ENCODE assay signal across 9 cellular contexts in genomic region chr10:11822809-11823121, GRCh38. TPM values are rescaled to one million over a fixed set of nuclear protein-coding genes. Genes with fewer than 3 reads are reported as not detected.
A peak's percentile ranks its signal among the peaks of the same experiment; 100 is the strongest.
DNase-seq lines count a peak whose midpoint lies in the region; ATAC-seq and TF ChIP-seq lines count a peak whose summit lies in the region.
"Had no signal": no experiment of that assay in that cellular context is flagged by ENCODE, and none has a peak within 500 bp of the region (broad histone marks: within the 10 kb centered on the region; RNA-seq: fewer than 3 reads in every experiment).

No MANE protein-coding gene starts in this region.

- H3K4me2 ChIP-seq in H9 (ENCODE audit: insufficient read depth, insufficient read length, low read length), result peak overlapping the region; percentile 13

- H3K4me3 ChIP-seq in iPS-18c (ENCODE audit: insufficient read depth, low read depth, low read length), result peak overlapping the region; percentile 76
- H3K4me3 ChIP-seq in spleen, result peak overlapping the region; percentile 59 to 81 (median 69)

- no peak overlapping the region for H3K9ac ChIP-seq in H9 (ENCODE audit: extremely low read depth, insufficient read length, low read length)

- DNase-seq in H9 (no peak), spleen (no peak), nucleus accumbens (lab: John Stamatoyannopoulos, UW) (no peak)
- no peak for DNase-seq in activated naive CD8-positive, alpha-beta T cell treated with anti-CD3 and anti-CD28 coated beads, Interleukin-2, amount 10 ng/mL, durations not matched to agents 7 days and 5 days
- no peak for DNase-seq in activated naive CD4-positive, alpha-beta T cell (lab: John Stamatoyannopoulos, UW)
- no peak for DNase-seq in activated CD4-positive, alpha-beta memory T cell treated with anti-CD3 and anti-CD28 coated beads for 36 hours

- H4K5ac ChIP-seq in H9 (ENCODE audit: insufficient read length, low read depth, low read length), result no peak overlapping the region

- no peak overlapping the region for H2BK12ac ChIP-seq in H9 (ENCODE audit: insufficient read length, low read depth, low read length)

- H3K27me3 ChIP-seq in H9 (ENCODE audit: insufficient read depth, low read length) (no peaks in the 10 kb centered on the region; the same call in 1 of the 2 replicates), spleen (replicated peaks in 1 of 7) (peaks cover 0 to 36% (median 12%) of the 10 kb centered on the region in 7 donors)

- no peak overlapping the region for H2BK20ac ChIP-seq in H9 (ENCODE audit: low read depth, low read length, poor library complexity, severe bottlenecking)

- TF ChIP-seq POLR2A in spleen (IDR thresholded peaks at IDR 0.05), result no peak

- H3K9me3 ChIP-seq in H9 (ENCODE audit: control insufficient read depth, low read depth, low read length), result no peaks in the 10 kb centered on the region
- no peaks in the 10 kb centered on the region for H3K9me3 ChIP-seq in iPS-18c (ENCODE audit: control insufficient read depth, insufficient read depth, low read length)
- H3K9me3 ChIP-seq in spleen, result no peaks in the 10 kb centered on the region

- no peak overlapping the region for H2AK5ac ChIP-seq in H9 (ENCODE audit: insufficient read length, low read length)

- H3K4me1 ChIP-seq in H9 (ENCODE audit: insufficient read depth, low read length) (no peaks in the 10 kb centered on the region), spleen (peaks cover 0 to 54% (median 26%) of the 10 kb centered on the region in 6 donors)

- H3K36me3 Mint-ChIP-seq in H9 (ENCODE audit: insufficient read depth in 1 of 3, low read depth in 3 of 3), result no peaks in the 10 kb centered on the region
- no peaks in the 10 kb centered on the region for H3K36me3 Mint-ChIP-seq in activated naive CD8-positive, alpha-beta T cell treated with anti-CD3 and anti-CD28 coated beads, Interleukin-2, amount 10 ng/mL, durations not matched to agents 7 days and 5 days
- no peaks in the 10 kb centered on the region for H3K36me3 Mint-ChIP-seq in activated CD4-positive, alpha-beta memory T cell treated with anti-CD3 and anti-CD28 coated beads for 36 hours

- peaks cover 21% of the 10 kb centered on the region for H3K27me3 Mint-ChIP-seq in H9 (ENCODE audit: low read depth)
- peaks cover 61% of the 10 kb centered on the region for H3K27me3 Mint-ChIP-seq in activated naive CD8-positive, alpha-beta T cell treated with anti-CD3 and anti-CD28 coated beads, Interleukin-2, amount 10 ng/mL, durations not matched to agents 7 days and 5 days
- peaks cover 41% of the 10 kb centered on the region for H3K27me3 Mint-ChIP-seq in activated CD4-positive, alpha-beta memory T cell treated with anti-CD3 and anti-CD28 coated beads for 36 hours

- H3K79me2 ChIP-seq in H9 (ENCODE audit: insufficient read depth, low read length), result no peaks in the 10 kb centered on the region

- CTCF ChIA-PET in activated CD4-positive, alpha-beta memory T cell treated with anti-CD3 and anti-CD28 coated beads for 36 hours (lab: Charles Lee), result interaction anchor here (1.6 kb wide), 1 partner anchor 14 kb away, joined by 3 read pairs; no protein-coding TSS in a partner anchor

- H3K14ac ChIP-seq in H9 (ENCODE audit: insufficient read depth, low read length), result no peak overlapping the region

- peaks cover 13% of the 10 kb centered on the region in 2 experiments for H3K4me1 Mint-ChIP-seq in H9
- H3K4me1 Mint-ChIP-seq in activated naive CD8-positive, alpha-beta T cell treated with anti-CD3 and anti-CD28 coated beads, Interleukin-2, amount 10 ng/mL, durations not matched to agents 7 days and 5 days, result peaks cover 9% of the 10 kb centered on the region
- peaks cover 8% of the 10 kb centered on the region for H3K4me1 Mint-ChIP-seq in activated CD4-positive, alpha-beta memory T cell treated with anti-CD3 and anti-CD28 coated beads for 36 hours (ENCODE audit: low read depth)

- no peak overlapping the region for H2BK15ac ChIP-seq in H9 (ENCODE audit: low read depth, low read length)

- ATAC-seq in activated naive CD8-positive, alpha-beta T cell treated with anti-CD3 and anti-CD28 coated beads, Interleukin-2, amount 10 ng/mL, durations not matched to agents 7 days and 5 days (ENCODE audit: low read depth), result no peak
- ATAC-seq in HG02571 (IDR thresholded peaks at IDR 0.05; ENCODE audit: unreplicated experiment), result no peak

- no peak overlapping the region for H3K23ac ChIP-seq in H9 (ENCODE audit: insufficient read length, low read depth, low read length)

- H2BK120ac ChIP-seq in H9 (ENCODE audit: low read depth, low read length, poor library complexity, severe bottlenecking), result no peak overlapping the region

- POLR2A ChIA-PET in activated naive CD8-positive, alpha-beta T cell treated with anti-CD3 and anti-CD28 coated beads, Interleukin-2, amount 10 ng/mL, durations not matched to agents 7 days and 5 days (lab: Charles Lee), result no interaction called here
- POLR2A ChIA-PET in activated CD4-positive, alpha-beta memory T cell treated with anti-CD3 and anti-CD28 coated beads for 36 hours (lab: Charles Lee), result no interaction called here

- H3K4ac ChIP-seq in H9 (ENCODE audit: low read depth, low read length), result no peak overlapping the region

- H4K20me1 ChIP-seq in H9 (ENCODE audit: control insufficient read depth, insufficient read depth, insufficient read length), result no peaks in the 10 kb centered on the region

- no peak overlapping the region for H2AFZ ChIP-seq in H9 (ENCODE audit: low read length)

- H3K27ac ChIP-seq in H9 (ENCODE audit: insufficient read length, low read depth, low read length) (no peak overlapping the region), spleen (peak overlapping the region; percentile 60 to 89 (median 82))

- no peaks in the 10 kb centered on the region for H3K79me1 ChIP-seq in H9 (ENCODE audit: insufficient read depth, low read depth, low read length, poor library complexity, severe bottlenecking)

- no peak overlapping the region for H3K18ac ChIP-seq in H9 (ENCODE audit: insufficient read length, low read depth, low read length)

- no peak overlapping the region for H4K91ac ChIP-seq in H9 (ENCODE audit: insufficient read length, low read depth, low read length)

- no peaks in the 10 kb centered on the region for H3K36me3 ChIP-seq in spleen

- no peak overlapping the region for H2BK5ac ChIP-seq in H9 (ENCODE audit: insufficient read length, low read length)

- no peaks in the 10 kb centered on the region for H3K23me2 ChIP-seq in H9 (ENCODE audit: insufficient read length, low read depth, low read length, poor library complexity, severe bottlenecking)

- H4K8ac ChIP-seq in H9 (replicated peaks; ENCODE audit: insufficient read length, low read depth, low read length), result no peak overlapping the region

- H3K27ac Mint-ChIP-seq in H9, result no peak overlapping the region
- no peak overlapping the region for H3K27ac Mint-ChIP-seq in activated naive CD8-positive, alpha-beta T cell treated with anti-CD3 and anti-CD28 coated beads, Interleukin-2, amount 10 ng/mL, durations not matched to agents 7 days and 5 days
- no peak overlapping the region for H3K27ac Mint-ChIP-seq in activated CD4-positive, alpha-beta memory T cell treated with anti-CD3 and anti-CD28 coated beads for 36 hours
- H3K27ac Mint-ChIP-seq: activated CD4-positive, alpha-beta T cell treated with anti-CD3 and anti-CD28 coated beads, Interleukin-2, amount 10 ng/mL, durations not matched to agents 24 days and 14 days had no signal

- peak overlapping the region; percentile 71 to 75 for H3K4me3 Mint-ChIP-seq in H9
- H3K4me3 Mint-ChIP-seq in activated naive CD8-positive, alpha-beta T cell treated with anti-CD3 and anti-CD28 coated beads, Interleukin-2, amount 10 ng/mL, durations not matched to agents 7 days and 5 days, result peak overlapping the region; percentile 56
- no peak overlapping the region for H3K4me3 Mint-ChIP-seq in activated CD4-positive, alpha-beta memory T cell treated with anti-CD3 and anti-CD28 coated beads for 36 hours

- no peak overlapping the region for H3T11ph ChIP-seq in H9 (ENCODE audit: low read length)

- intact Hi-C loops in spleen (cut with DNase I; ENCODE audit: low total_unique reads), result no loop called here
- intact Hi-C loops in activated CD4-positive, alpha-beta memory T cell treated with anti-CD3 and anti-CD28 coated beads for 36 hours (cut with micrococcal nuclease), result no loop called here

- no peaks in the 10 kb centered on the region for H3K9me3 Mint-ChIP-seq in H9
- H3K9me3 Mint-ChIP-seq in activated naive CD8-positive, alpha-beta T cell treated with anti-CD3 and anti-CD28 coated beads, Interleukin-2, amount 10 ng/mL, durations not matched to agents 7 days and 5 days, result no peaks in the 10 kb centered on the region
- no peaks in the 10 kb centered on the region for H3K9me3 Mint-ChIP-seq in activated CD4-positive, alpha-beta memory T cell treated with anti-CD3 and anti-CD28 coated beads for 36 hours
- H3K9me3 Mint-ChIP-seq: activated CD4-positive, alpha-beta T cell treated with anti-CD3 and anti-CD28 coated beads, Interleukin-2, amount 10 ng/mL, durations not matched to agents 24 days and 14 days had no signal

- WGBS in H9 (ENCODE audit: extremely low coverage, insufficient read length, low lambda C conversion rate), result no CpG with 5 or more reads among the region's 8 CpGs
- 56 to 72% (median 59%) methylated on average over 7 to 8 of the region's 8 CpGs for WGBS in spleen, 5 donors

- TF ChIP-seq CTCF in H9 (conservative IDR thresholded peaks at IDR 0.05), result no peak
- no peak for TF ChIP-seq CTCF in spleen (IDR thresholded peaks at IDR 0.05 in 8 of 11, conservative IDR thresholded peaks at IDR 0.05 in 3 of 11)

- H3K56ac ChIP-seq in H9 (ENCODE audit: insufficient read length, low read depth, low read length), result no peak overlapping the region

RNA-seq across cellular contexts. Expression of gene PROSER2, which starts 0.4 kb away (rescaled TPM):
- total RNA-seq in H9 (2021) (10.6 and 13.7 TPM in 2 replicates), spleen (10 to 100 TPM in 4 of 7 donors, 1 to 10 TPM in 3; 5.2 to 15.4 (median 10.8) TPM)
- 1 to 10 TPM; 1.0 to 1.2 TPM for total RNA-seq in activated naive CD8-positive, alpha-beta T cell treated with anti-CD3 and anti-CD28 coated beads, Interleukin-2, amount 10 ng/mL, durations not matched to agents 7 days and 5 days
- polyA plus RNA-seq in spleen, result 1 to 10 TPM; 1.6 to 3.5 (median 1.6) TPM
- total RNA-seq in activated CD4-positive, alpha-beta memory T cell treated with anti-CD3 and anti-CD28 coated beads for 36 hours, result under 1 TPM; 0.24 to 0.31 TPM
